In the genomic region with DNA sequence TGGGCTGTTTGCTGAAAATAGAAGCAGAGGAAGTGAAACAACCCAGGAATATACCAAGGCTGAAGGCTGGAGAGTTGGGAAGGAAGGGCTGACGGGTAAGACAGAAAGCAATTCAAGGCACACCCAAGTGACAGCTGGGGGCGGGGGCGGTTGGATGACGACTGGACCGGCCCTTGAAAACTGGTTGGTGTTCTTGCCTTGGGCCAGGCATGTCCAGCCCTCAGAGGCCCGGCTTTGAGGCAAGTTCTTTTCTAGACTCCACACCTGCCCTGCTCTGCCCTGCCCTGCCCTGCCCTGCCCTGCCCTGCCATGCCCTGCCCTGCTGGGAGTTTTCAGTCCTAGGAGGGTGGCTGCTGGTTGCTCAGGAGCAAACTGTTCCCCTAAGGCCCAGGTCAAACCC, we compare ENCODE assay signal across 20 cellular contexts. TPM values are rescaled to one million over a fixed set of nuclear protein-coding genes. Genes with fewer than 3 reads are reported as not detected.
DNase-seq lines count a peak whose midpoint lies in the region; ATAC-seq and TF ChIP-seq lines count a peak whose summit lies in the region.
"Had no signal": no experiment of that assay in that cellular context is flagged by ENCODE, and none has a peak within 500 bp of the region (broad histone marks: within the 10 kb centered on the region; RNA-seq: fewer than 3 reads in every experiment).

No MANE protein-coding gene starts in this region.

- H3K27me3 ChIP-seq in esophagus squamous epithelium, result peaks cover 0 to 43% (median 0%) of the 10 kb centered on the region in 4 donors
- no peaks in the 10 kb centered on the region for H3K27me3 ChIP-seq in vagina
- H3K27me3 ChIP-seq in neural progenitor cell, result peaks cover 6% of the 10 kb centered on the region
- no peaks in the 10 kb centered on the region for H3K27me3 ChIP-seq in BE2C
- H3K27me3 ChIP-seq: pancreas had no signal

- H3K27ac Mint-ChIP-seq in natural killer cell treated with Interleukin-12 subunit alpha and Interleukin-12 subunit beta and Interleukin-15 and Interleukin-18, amount 100 ng/mL, for 72 hours, result no peak overlapping the region
- H3K27ac Mint-ChIP-seq in natural killer cell (no peak overlapping the region), neural progenitor cell (no peak overlapping the region)
- H3K27ac Mint-ChIP-seq: activated CD4-positive, alpha-beta T cell treated with anti-CD3 and anti-CD28 coated beads, Interleukin-2, amount 10 ng/mL, durations not matched to agents 24 days and 14 days; activated naive CD8-positive, alpha-beta T cell treated with anti-CD3 and anti-CD28 coated beads for 36 hours had no signal

- H3K27me3 Mint-ChIP-seq in natural killer cell treated with Interleukin-12 subunit alpha and Interleukin-12 subunit beta and Interleukin-15 and Interleukin-18, amount 100 ng/mL, for 72 hours, result peaks cover 27 to 28% of the 10 kb centered on the region in 2 donors
- H3K27me3 Mint-ChIP-seq in natural killer cell (ENCODE audit: low read depth in 2 of 2) (peaks cover 25 to 33% of the 10 kb centered on the region in 2 donors), neural progenitor cell (ENCODE audit: insufficient read depth, low read depth) (peaks cover 19% of the 10 kb centered on the region)

- H3K4me1 Mint-ChIP-seq in natural killer cell treated with Interleukin-12 subunit alpha and Interleukin-12 subunit beta and Interleukin-15 and Interleukin-18, amount 100 ng/mL, for 72 hours (ENCODE audit: low read depth in 2 of 2), result no peaks in the 10 kb centered on the region
- no peaks in the 10 kb centered on the region for H3K4me1 Mint-ChIP-seq in natural killer cell
- no peaks in the 10 kb centered on the region for H3K4me1 Mint-ChIP-seq in neural progenitor cell
- H3K4me1 Mint-ChIP-seq: activated naive CD8-positive, alpha-beta T cell treated with anti-CD3 and anti-CD28 coated beads for 36 hours had no signal

- H3K9me3 ChIP-seq in esophagus squamous epithelium (no peaks in the 10 kb centered on the region), mucosa of descending colon (no peaks in the 10 kb centered on the region), vagina (no peaks in the 10 kb centered on the region), neural progenitor cell (ENCODE audit: low read depth) (no peaks in the 10 kb centered on the region), BE2C (no peaks in the 10 kb centered on the region)
- H3K9me3 ChIP-seq: A549, pancreas had no signal

- H3K4me1 ChIP-seq in esophagus squamous epithelium, result peaks cover 0 to 40% (median 17%) of the 10 kb centered on the region in 3 donors
- no peaks in the 10 kb centered on the region for H3K4me1 ChIP-seq in mucosa of descending colon (ENCODE audit: low read depth)
- no peaks in the 10 kb centered on the region for H3K4me1 ChIP-seq in vagina
- no peaks in the 10 kb centered on the region for H3K4me1 ChIP-seq in neural progenitor cell
- H3K4me1 ChIP-seq in BE2C, result no peaks in the 10 kb centered on the region
- H3K4me1 ChIP-seq: A549 had no signal

- intact Hi-C loops in natural killer cell (cut with micrococcal nuclease), result no loop called here
- intact Hi-C loops in esophagus squamous epithelium (cut with DNase I), result no loop called here
- intact Hi-C loops in mucosa of descending colon (cut with DNase I, micrococcal nuclease), result no loop called here
- intact Hi-C loops in vagina (cut with DNase I), result no loop called here

- TF ChIP-seq POLR2A in esophagus squamous epithelium (IDR thresholded peaks at IDR 0.05), result no peak
- TF ChIP-seq POLR2A in vagina (IDR thresholded peaks at IDR 0.05), result no peak

- TF ChIP-seq CTCF in natural killer cell (IDR thresholded peaks at IDR 0.05) (no peak), esophagus squamous epithelium (IDR thresholded peaks at IDR 0.05) (no peak), mucosa of descending colon (IDR thresholded peaks at IDR 0.05) (no peak), vagina (IDR thresholded peaks at IDR 0.05) (no peak), neural progenitor cell (IDR thresholded peaks at IDR 0.05) (no peak), BE2C (IDR thresholded peaks at IDR 0.05; ENCODE audit: low read depth, low read length) (no peak)

- no peak overlapping the region for H2AFZ ChIP-seq in neural progenitor cell (replicated peaks)

- peak overlapping the region; percentile 3 to 68 (median 50) for H3K27ac ChIP-seq in esophagus squamous epithelium
- H3K27ac ChIP-seq in vagina, result no peak overlapping the region
- H3K27ac ChIP-seq in neural progenitor cell, result no peak overlapping the region
- H3K27ac ChIP-seq: A549, cardiac muscle cell, pancreas had no signal

- no peak overlapping the region for H3K4me3 ChIP-seq in esophagus squamous epithelium
- no peak overlapping the region for H3K4me3 ChIP-seq in mucosa of descending colon
- no peak overlapping the region for H3K4me3 ChIP-seq in vagina
- no peak overlapping the region for H3K4me3 ChIP-seq in neural progenitor cell
- no peak overlapping the region for H3K4me3 ChIP-seq in BE2C (ENCODE audit: low read depth, low read length)
- H3K4me3 ChIP-seq: A549, cardiac muscle cell, GM12878, pancreas had no signal

- H3K36me3 ChIP-seq in esophagus squamous epithelium (no peaks in the 10 kb centered on the region), mucosa of descending colon (ENCODE audit: low read depth) (no peaks in the 10 kb centered on the region), vagina (no peaks in the 10 kb centered on the region), neural progenitor cell (no peaks in the 10 kb centered on the region), BE2C (no peaks in the 10 kb centered on the region)
- H3K36me3 ChIP-seq: cardiac muscle cell, pancreas had no signal

- H3K4me3 Mint-ChIP-seq in natural killer cell treated with Interleukin-12 subunit alpha and Interleukin-12 subunit beta and Interleukin-15 and Interleukin-18, amount 100 ng/mL, for 72 hours, result no peak overlapping the region
- H3K4me3 Mint-ChIP-seq in natural killer cell, result no peak overlapping the region
- H3K4me3 Mint-ChIP-seq in neural progenitor cell, result no peak overlapping the region
- H3K4me3 Mint-ChIP-seq: activated CD4-positive, alpha-beta T cell treated with anti-CD3 and anti-CD28 coated beads, Interleukin-2, amount 10 ng/mL, durations not matched to agents 24 days and 14 days; activated naive CD8-positive, alpha-beta T cell treated with anti-CD3 and anti-CD28 coated beads for 36 hours had no signal

- H4K20me1 ChIP-seq in neural progenitor cell (ENCODE audit: low read depth), result no peaks in the 10 kb centered on the region

- 7 to 30% methylated on average over 5 to 6 of the region's 6 CpGs for WGBS in esophagus squamous epithelium, 2 donors

- no peak for ATAC-seq in natural killer cell treated with Interleukin-12 subunit alpha and Interleukin-12 subunit beta and Interleukin-15 and Interleukin-18, amount 100 ng/mL, for 72 hours
- ATAC-seq in natural killer cell (no peak), mucosa of descending colon (peak; percentile 97)
- ATAC-seq: A549, GM12878 had no signal

- H3K4me2 ChIP-seq in neural progenitor cell, result no peak overlapping the region
- H3K4me2 ChIP-seq: A549 had no signal

- no peaks in the 10 kb centered on the region for H3K9me3 Mint-ChIP-seq in natural killer cell treated with Interleukin-12 subunit alpha and Interleukin-12 subunit beta and Interleukin-15 and Interleukin-18, amount 100 ng/mL, for 72 hours
- no peaks in the 10 kb centered on the region for H3K9me3 Mint-ChIP-seq in natural killer cell
- peaks cover 4% of the 10 kb centered on the region for H3K9me3 Mint-ChIP-seq in neural progenitor cell
- H3K9me3 Mint-ChIP-seq: activated CD4-positive, alpha-beta T cell treated with anti-CD3 and anti-CD28 coated beads, Interleukin-2, amount 10 ng/mL, durations not matched to agents 24 days and 14 days had no signal

- peak; percentile 23 for DNase-seq in natural killer cell treated with Interleukin-12 subunit alpha and Interleukin-12 subunit beta and Interleukin-15 and Interleukin-18, amount 100 ng/mL, for 72 hours (ENCODE audit: low spot score)
- no peak for DNase-seq in natural killer cell
- no peak for DNase-seq in esophagus squamous epithelium (lab: John Stamatoyannopoulos, UW)
- DNase-seq in mucosa of descending colon, result peak; percentile 78 to 82 (median 80)
- peak; percentile 58 to 70 for DNase-seq in vagina (ENCODE audit: extremely low spot score in 2 of 2)
- no peak for DNase-seq in neural progenitor cell (ENCODE audit: low spot score)
- DNase-seq in kidney glomerular epithelial cell (lab: John Stamatoyannopoulos, UW), result no peak
- no peak for DNase-seq in BE2C
- DNase-seq: activated CD4-positive, alpha-beta T cell treated with anti-CD3 and anti-CD28 coated beads, Interleukin-2, amount 10 ng/mL, durations not matched to agents 24 days and 14 days; activated naive CD8-positive, alpha-beta T cell treated with anti-CD3 and anti-CD28 coated beads for 36 hours; COR-L47; foreskin melanocyte; Kasumi-1; NCI-H187; NCI-H524 treated with DMSO at 0.1 percent for 48 hours had no signal

- H3K36me3 Mint-ChIP-seq in natural killer cell treated with Interleukin-12 subunit alpha and Interleukin-12 subunit beta and Interleukin-15 and Interleukin-18, amount 100 ng/mL, for 72 hours, result no peaks in the 10 kb centered on the region
- H3K36me3 Mint-ChIP-seq in natural killer cell (no peaks in the 10 kb centered on the region), neural progenitor cell (no peaks in the 10 kb centered on the region)
- H3K36me3 Mint-ChIP-seq: activated naive CD8-positive, alpha-beta T cell treated with anti-CD3 and anti-CD28 coated beads for 36 hours had no signal

- H3K79me2 ChIP-seq in neural progenitor cell (ENCODE audit: low read depth), result no peaks in the 10 kb centered on the region

- H3F3A ChIP-seq in neural progenitor cell (ENCODE audit: low read depth), result no peaks in the 10 kb centered on the region

- no peak overlapping the region for H3K9ac ChIP-seq in neural progenitor cell

RNA-seq across cellular contexts. Expression of a gene that starts 34.2 kb away (rescaled TPM):
- not detected for total RNA-seq in natural killer cell treated with Interleukin-12 subunit alpha and Interleukin-12 subunit beta and Interleukin-15 and Interleukin-18, amount 100 ng/mL, for 72 hours
- total RNA-seq in natural killer cell (not detected), esophagus squamous epithelium (not detected), mucosa of descending colon (not detected), vagina (not detected), neural progenitor cell (ENCODE audit: low replicate concordance) (not detected in 2 replicates)
- polyA plus RNA-seq in BE2C (2012; ENCODE audit: insufficient read depth, insufficient read length, low read depth), result 0.48 TPM
- total RNA-seq: activated CD4-positive, alpha-beta T cell treated with anti-CD3 and anti-CD28 coated beads, Interleukin-2, amount 10 ng/mL, durations not matched to agents 24 days and 14 days; activated naive CD8-positive, alpha-beta T cell treated with anti-CD3 and anti-CD28 coated beads for 36 hours; cardiac muscle cell; GM12878; pancreas; T-helper 2 cell treated with Interferon-gamma antibody and Interleukin-4, amounts not matched to agents 100 ng/mL and 5 ng/mL, for 36 hours had no signal
- polyA plus RNA-seq: A549, cardiac muscle cell, GM12878 had no signal

RNA-seq across cellular contexts. Expression of a gene that starts 38.1 kb away (rescaled TPM):
- total RNA-seq in natural killer cell treated with Interleukin-12 subunit alpha and Interleukin-12 subunit beta and Interleukin-15 and Interleukin-18, amount 100 ng/mL, for 72 hours, result 10 to 100 TPM; 23.3 to 37.8 TPM
- 10 to 100 TPM; 16.5 to 30.1 (median 27.1) TPM for total RNA-seq in natural killer cell
- 1 to 10 TPM; 6.1 to 9.5 (median 8.1) TPM for total RNA-seq in esophagus squamous epithelium
- total RNA-seq in mucosa of descending colon, result 10 to 100 TPM; 29.0 to 37.2 (median 29.7) TPM
- 15.0 TPM for total RNA-seq in vagina
- 31.7 and 37.1 TPM in 2 replicates for total RNA-seq in neural progenitor cell (ENCODE audit: low replicate concordance)
- 21.9 TPM for polyA plus RNA-seq in BE2C (2012; ENCODE audit: insufficient read depth, insufficient read length, low read depth)

Comparison
In these comparisons a context has a peak if more than half of its experiments do, and no peak if none do; other contexts are left out.
1. DNase-seq: peak in natural killer cell treated with Interleukin-12 subunit alpha and Interleukin-12 subunit beta and Interleukin-15 and Interleukin-18, amount 100 ng/mL, for 72 hours (single experiment), mucosa of descending colon (3 of 3) and vagina (2 of 2); none in natural killer cell (single experiment), esophagus squamous epithelium (single experiment), neural progenitor cell (single experiment), kidney glomerular epithelial cell (single experiment) and BE2C (single experiment).
2. H3K27ac ChIP-seq: peak in esophagus squamous epithelium (4 of 4); none in vagina (single experiment) and neural progenitor cell (single experiment).